In genomic region chr11:43830928-43831440, GRCh38 we compare ENCODE assay signal across 1 cellular context.
TF ChIP-seq lines count a peak whose summit lies in the region.

No MANE protein-coding gene starts in this region.

TF ChIP-seq in SK-N-SH treated with all-trans-retinoic acid at 6 μM for 48 hours, 23 proteins besides CTCF, POLR2A, EP300 and RAD21 (continued from another document):
- TF ChIP-seq POU6F1 (CRISPR knock-in tag; IDR thresholded peaks at IDR 0.05; ENCODE audit: borderline replicate concordance, low read depth) (no peak), PPARA (CRISPR knock-in tag; IDR thresholded peaks at IDR 0.05; ENCODE audit: borderline replicate concordance) (no peak), CSDC2 (CRISPR knock-in tag; IDR thresholded peaks at IDR 0.05) (0 out of 2 replicates have a peak, but pooled peaks have one; percentile 18), ISL1 (CRISPR knock-in tag; IDR thresholded peaks at IDR 0.05) (peak; percentile 71), CREB5 (CRISPR knock-in tag; IDR thresholded peaks at IDR 0.05; ENCODE audit: low read depth) (no peak), ESRRG (CRISPR knock-in tag; IDR thresholded peaks at IDR 0.05) (no peak), ZFP30 (CRISPR knock-in tag; IDR thresholded peaks at IDR 0.05) (no peak), ZFP3 (CRISPR knock-in tag; IDR thresholded peaks at IDR 0.05) (peak; percentile 81), ZC3H10 (CRISPR knock-in tag; IDR thresholded peaks at IDR 0.05) (0 out of 2 replicates have a peak, but pooled peaks have one; percentile 54), TCF4 (CRISPR knock-in tag; IDR thresholded peaks at IDR 0.05; ENCODE audit: borderline replicate concordance) (no peak), SNAI2 (CRISPR knock-in tag; IDR thresholded peaks at IDR 0.05) (no peak), BACH2 (CRISPR knock-in tag; IDR thresholded peaks at IDR 0.05; ENCODE audit: borderline replicate concordance) (no peak)
